Comparison of ENCODE assay signal across 8 cellular contexts in genomic region chr10:24706479-24707118, GRCh38.
DNase-seq lines count a peak whose midpoint lies in the region; ATAC-seq and TF ChIP-seq lines count a peak whose summit lies in the region.

No MANE protein-coding gene starts in this region.

- H3K4me3 ChIP-seq in epithelial cell of esophagus (ENCODE audit: low read length), result no peak overlapping the region
- no peak overlapping the region for H3K4me3 ChIP-seq in retinal pigment epithelial cell (ENCODE audit: low read length)

- peak; percentile 44 for ATAC-seq in HG02870 (IDR thresholded peaks at IDR 0.05; ENCODE audit: unreplicated experiment)
- ATAC-seq in SK-N-SH treated with all-trans-retinoic acid at 6 μM for 48 hours, result peak; percentile 99
- ATAC-seq in HG02885 (IDR thresholded peaks at IDR 0.05; ENCODE audit: poor library complexity, unreplicated experiment), result no peak

- TF ChIP-seq CTCF in epithelial cell of esophagus (IDR thresholded peaks at IDR 0.05; ENCODE audit: insufficient read depth, low read depth, low read length, missing control alignments) (no peak), retinal pigment epithelial cell (conservative IDR thresholded peaks at IDR 0.05; ENCODE audit: low read depth, low read length) (no peak)

- peak; percentile 15 to 31 for DNase-seq in NCI-H446 (lab: John Stamatoyannopoulos, UW)
- no peak for DNase-seq in NCI-H446 treated with DMSO at 0.1 percent for 48 hours (lab: John Stamatoyannopoulos, UW)
- DNase-seq in epithelial cell of esophagus (ENCODE audit: low read depth), result peak; percentile 97
- peak; percentile 56 for DNase-seq in retinal pigment epithelial cell (ENCODE audit: low read depth)
- DNase-seq in activated CD4-positive, CD25-positive, alpha-beta regulatory T cell treated with anti-CD3 and anti-CD28 coated beads, Interleukin-2, amount 50 U/mL, for 72 hours, result no peak

TF ChIP-seq in SK-N-SH treated with all-trans-retinoic acid at 6 μM for 48 hours, 23 proteins besides CTCF, POLR2A, EP300 and RAD21:
- TF ChIP-seq ZFP30 (CRISPR knock-in tag; IDR thresholded peaks at IDR 0.05) (no peak), PPARA (CRISPR knock-in tag; IDR thresholded peaks at IDR 0.05; ENCODE audit: borderline replicate concordance) (no peak), ARNTL (CRISPR knock-in tag; IDR thresholded peaks at IDR 0.05; ENCODE audit: borderline replicate concordance, low read depth) (no peak), SNAI2 (CRISPR knock-in tag; IDR thresholded peaks at IDR 0.05) (no peak), ZNF70 (CRISPR knock-in tag; IDR thresholded peaks at IDR 0.05) (no peak)

Comparison
In these comparisons a context has a peak if more than half of its experiments do, and no peak if none do; other contexts are left out.
1. DNase-seq: peak in NCI-H446 (2 of 2), epithelial cell of esophagus (single experiment) and retinal pigment epithelial cell (single experiment); none in NCI-H446 treated with DMSO at 0.1 percent for 48 hours (single experiment) and activated CD4-positive, CD25-positive, alpha-beta regulatory T cell treated with anti-CD3 and anti-CD28 coated beads, Interleukin-2, amount 50 U/mL, for 72 hours (single experiment).